Comparison of ENCODE assay signal across 1 cellular context in genomic region chr11:64312947-64313346, GRCh38.
TF ChIP-seq lines count a peak whose summit lies in the region.

No MANE protein-coding gene starts in this region.

TF ChIP-seq in WTC11, 78 proteins besides CTCF, POLR2A, EP300 and RAD21 (continued from another document):
- TF ChIP-seq USF1 (CRISPR knock-in tag; IDR thresholded peaks at IDR 0.05) (no peak), MXD4 (CRISPR knock-in tag; IDR thresholded peaks at IDR 0.05; ENCODE audit: borderline replicate concordance) (no peak), ZNF121 (CRISPR knock-in tag; IDR thresholded peaks at IDR 0.05) (no peak), TCF7 (CRISPR knock-in tag; IDR thresholded peaks at IDR 0.05; ENCODE audit: low read depth) (no peak), CREM (CRISPR knock-in tag; IDR thresholded peaks at IDR 0.05) (no peak), ZNF317 (CRISPR knock-in tag; IDR thresholded peaks at IDR 0.05; ENCODE audit: borderline replicate concordance, low read depth) (no peak), ZNF532 (CRISPR knock-in tag; IDR thresholded peaks at IDR 0.05; ENCODE audit: borderline replicate concordance) (no peak), NR3C1 (CRISPR knock-in tag; conservative IDR thresholded peaks at IDR 0.05; ENCODE audit: low read depth) (no peak), NFYB (CRISPR knock-in tag; conservative IDR thresholded peaks at IDR 0.05; ENCODE audit: low read depth) (no peak), ZNF138 (CRISPR knock-in tag; conservative IDR thresholded peaks at IDR 0.05) (no peak)
